ENCODE assay signal across 13 cellular contexts in genomic region chr4:785332-786073, GRCh38. TPM values are rescaled to one million over a fixed set of nuclear protein-coding genes. Genes with fewer than 3 reads are reported as not detected.
DNase-seq lines count a peak whose midpoint lies in the region; ATAC-seq and TF ChIP-seq lines count a peak whose summit lies in the region.
"Had no signal": no experiment of that assay in that cellular context is flagged by ENCODE, and none has a peak within 500 bp of the region (broad histone marks: within the 10 kb centered on the region; RNA-seq: fewer than 3 reads in every experiment).

No MANE protein-coding gene starts in this region.

- H3K36me3 Mint-ChIP-seq in CD4-positive, alpha-beta T cell (ENCODE audit: low read depth) = peaks cover 13% of the 10 kb centered on the region
- peaks cover 5% of the 10 kb centered on the region for H3K36me3 Mint-ChIP-seq in activated T-helper 1 cell treated with anti-CD3 and anti-CD28 coated beads, Interleukin-12 subunit alpha, Interleukin-12 subunit beta, Interleukin-2, Interleukin-4 antibody, amounts not matched to agents 30 ng/mL and 10 ng/mL and 1 ng/mL, durations not matched to agents 14 hours and 24 hours and 36 hours (ENCODE audit: low read depth)
- H3K36me3 Mint-ChIP-seq in progenitor cell of endocrine pancreas (ENCODE audit: insufficient read depth) = no peaks in the 10 kb centered on the region

- H3K27me3 Mint-ChIP-seq in CD4-positive, alpha-beta T cell = peaks cover 34% of the 10 kb centered on the region
- peaks cover 16% of the 10 kb centered on the region for H3K27me3 Mint-ChIP-seq in activated T-helper 1 cell treated with anti-CD3 and anti-CD28 coated beads, Interleukin-12 subunit alpha, Interleukin-12 subunit beta, Interleukin-2, Interleukin-4 antibody, amounts not matched to agents 30 ng/mL and 10 ng/mL and 1 ng/mL, durations not matched to agents 14 hours and 24 hours and 36 hours (ENCODE audit: insufficient read depth)
- peaks cover 26% of the 10 kb centered on the region for H3K27me3 Mint-ChIP-seq in progenitor cell of endocrine pancreas

- 13% methylated on average over 57 of the region's 57 CpGs for WGBS in right cardiac atrium

- H3K4me3 Mint-ChIP-seq in CD4-positive, alpha-beta T cell = peak overlapping the region; percentile 51
- peak overlapping the region; percentile 67 for H3K4me3 Mint-ChIP-seq in activated T-helper 1 cell treated with anti-CD3 and anti-CD28 coated beads, Interleukin-12 subunit alpha, Interleukin-12 subunit beta, Interleukin-2, Interleukin-4 antibody, amounts not matched to agents 30 ng/mL and 10 ng/mL and 1 ng/mL, durations not matched to agents 14 hours and 24 hours and 36 hours
- H3K4me3 Mint-ChIP-seq in progenitor cell of endocrine pancreas (ENCODE audit: low read depth) = peak overlapping the region; percentile 58

- peak overlapping the region; percentile 34 for H3K4me3 ChIP-seq in right cardiac atrium (ENCODE audit: low read length)
- H3K4me3 ChIP-seq: BLaER1 treated with 17β-estradiol and CSF1 and Interleukin-3, amounts not matched to agents 10 nM and 100 nM had no signal

- H3K9me3 ChIP-seq in CD4-positive, alpha-beta T cell (ENCODE audit: control insufficient read depth, low read length) = no peaks in the 10 kb centered on the region
- no peaks in the 10 kb centered on the region for H3K9me3 ChIP-seq in right cardiac atrium (ENCODE audit: control insufficient read depth, low read length)
- H3K9me3 ChIP-seq: BLaER1 treated with 17β-estradiol and CSF1 and Interleukin-3, amounts not matched to agents 10 nM and 100 nM had no signal

- no peaks in the 10 kb centered on the region for H3K9me3 Mint-ChIP-seq in CD4-positive, alpha-beta T cell
- H3K9me3 Mint-ChIP-seq in activated T-helper 1 cell treated with anti-CD3 and anti-CD28 coated beads, Interleukin-12 subunit alpha, Interleukin-12 subunit beta, Interleukin-2, Interleukin-4 antibody, amounts not matched to agents 30 ng/mL and 10 ng/mL and 1 ng/mL, durations not matched to agents 14 hours and 24 hours and 36 hours = no peaks in the 10 kb centered on the region
- H3K9me3 Mint-ChIP-seq in progenitor cell of endocrine pancreas (ENCODE audit: low read depth) = no peaks in the 10 kb centered on the region

- no peaks in the 10 kb centered on the region for H3K4me1 ChIP-seq in right cardiac atrium (ENCODE audit: control insufficient read depth, insufficient read depth, low read length)

- H3K27ac ChIP-seq in CD4-positive, alpha-beta T cell (ENCODE audit: low read depth, low read length) = no peak overlapping the region
- H3K27ac ChIP-seq in right cardiac atrium (ENCODE audit: low read length) = no peak overlapping the region

- CTCF ChIA-PET in CD4-positive, alpha-beta T cell (lab: Charles Lee) = no interaction called here

- no peak for TF ChIP-seq CTCF in CD4-positive, alpha-beta T cell (IDR thresholded peaks at IDR 0.05)
- TF ChIP-seq CTCF in progenitor cell of endocrine pancreas (IDR thresholded peaks at IDR 0.05; ENCODE audit: unreplicated experiment) = no peak

- DNase-seq in CD4-positive, alpha-beta T cell = no peak
- no peak for DNase-seq in activated T-helper 1 cell treated with anti-CD3 and anti-CD28 coated beads, Interleukin-12 subunit alpha, Interleukin-12 subunit beta, Interleukin-2, Interleukin-4 antibody, amounts not matched to agents 30 ng/mL and 10 ng/mL and 1 ng/mL, durations not matched to agents 14 hours and 24 hours and 36 hours (ENCODE audit: low spot score)
- DNase-seq in right cardiac atrium (peak in 1 of 3 donors; percentile 52), progenitor cell of endocrine pancreas (ENCODE audit: low spot score, unreplicated experiment) (no peak), cerebellar nuclear complex (lab: John Stamatoyannopoulos, UW) (no peak), OCI-M1 (lab: John Stamatoyannopoulos, UW) (no peak), SKM-1 treated with dmso at 0.1 percent for 144 hours (lab: John Stamatoyannopoulos, UW; ENCODE audit: unreplicated experiment) (no peak), SHP77 (lab: John Stamatoyannopoulos, UW) (no peak)
- DNase-seq: kidney glomerular epithelial cell; NCI-H524 treated with DMSO at 0.1 percent for 48 hours; small intestine; stimulated activated naive CD4-positive, alpha-beta T cell had no signal

- intact Hi-C loops in CD4-positive, alpha-beta T cell (cut with DNase I, micrococcal nuclease) = loop anchor here in 1 of 2 experiments (10.0 kb wide), 1 partner anchor 799 kb away; no protein-coding TSS in a partner anchor
- intact Hi-C loops in activated T-helper 1 cell treated with anti-CD3 and anti-CD28 coated beads, Interleukin-12 subunit alpha, Interleukin-12 subunit beta, Interleukin-2, Interleukin-4 antibody, amounts not matched to agents 30 ng/mL and 10 ng/mL and 1 ng/mL, durations not matched to agents 14 hours and 24 hours and 36 hours (cut with micrococcal nuclease) = no loop called here
- intact Hi-C loops in right cardiac atrium (cut with DNase I) = no loop called here

- no peak overlapping the region for H3K27ac Mint-ChIP-seq in CD4-positive, alpha-beta T cell
- no peak overlapping the region for H3K27ac Mint-ChIP-seq in activated T-helper 1 cell treated with anti-CD3 and anti-CD28 coated beads, Interleukin-12 subunit alpha, Interleukin-12 subunit beta, Interleukin-2, Interleukin-4 antibody, amounts not matched to agents 30 ng/mL and 10 ng/mL and 1 ng/mL, durations not matched to agents 14 hours and 24 hours and 36 hours
- no peak overlapping the region for H3K27ac Mint-ChIP-seq in progenitor cell of endocrine pancreas

- peaks cover 33% of the 10 kb centered on the region for H3K4me1 Mint-ChIP-seq in CD4-positive, alpha-beta T cell (ENCODE audit: low read depth)
- peaks cover 18% of the 10 kb centered on the region for H3K4me1 Mint-ChIP-seq in activated T-helper 1 cell treated with anti-CD3 and anti-CD28 coated beads, Interleukin-12 subunit alpha, Interleukin-12 subunit beta, Interleukin-2, Interleukin-4 antibody, amounts not matched to agents 30 ng/mL and 10 ng/mL and 1 ng/mL, durations not matched to agents 14 hours and 24 hours and 36 hours (ENCODE audit: low read depth)
- peaks cover 16% of the 10 kb centered on the region for H3K4me1 Mint-ChIP-seq in progenitor cell of endocrine pancreas (ENCODE audit: low read depth)

- ATAC-seq in CD4-positive, alpha-beta T cell (ENCODE audit: poor library complexity) = no peak
- no peak for ATAC-seq in right cardiac atrium

- peaks cover 43% of the 10 kb centered on the region for H3K27me3 ChIP-seq in CD4-positive, alpha-beta T cell (ENCODE audit: control insufficient read depth, insufficient read depth, low read length)
- H3K27me3 ChIP-seq in right cardiac atrium (ENCODE audit: control insufficient read depth, insufficient read depth) = no peaks in the 10 kb centered on the region

- POLR2A ChIA-PET in CD4-positive, alpha-beta T cell (lab: Charles Lee) = no interaction called here

RNA-seq across cellular contexts. Expression of gene CPLX1, which starts 40.4 kb away (rescaled TPM):
- total RNA-seq in CD4-positive, alpha-beta T cell = 1 to 10 TPM; 1.5 TPM
- 1.3 and 1.5 TPM in 2 replicates for total RNA-seq in activated T-helper 1 cell treated with anti-CD3 and anti-CD28 coated beads, Interleukin-12 subunit alpha, Interleukin-12 subunit beta, Interleukin-2, Interleukin-4 antibody, amounts not matched to agents 30 ng/mL and 10 ng/mL and 1 ng/mL, durations not matched to agents 14 hours and 24 hours and 36 hours
- total RNA-seq in right cardiac atrium (1 to 10 TPM; 2.1 to 9.3 (median 4.5) TPM), progenitor cell of endocrine pancreas (1.4 and 2.0 TPM in 2 replicates)
- polyA plus RNA-seq in right cardiac atrium = 7.2 TPM
